Comparison of ENCODE assay signal across 7 cellular contexts in genomic region chr20:53611449-53611894, GRCh38. TPM values are rescaled to one million over a fixed set of nuclear protein-coding genes. Genes with fewer than 3 reads are reported as not detected.
DNase-seq lines count a peak whose midpoint lies in the region; ATAC-seq and TF ChIP-seq lines count a peak whose summit lies in the region.

No MANE protein-coding gene starts in this region.

- H3K4me1 ChIP-seq in cardiac muscle cell (ENCODE audit: low read depth) (peaks cover 12% of the 10 kb centered on the region), smooth muscle cell (ENCODE audit: low read depth) (peaks cover 39% of the 10 kb centered on the region)

- peak overlapping the region; percentile 72 for H3K9ac ChIP-seq in smooth muscle cell (ENCODE audit: low read depth)

- no peaks in the 10 kb centered on the region for H3K36me3 ChIP-seq in cardiac muscle cell
- no peaks in the 10 kb centered on the region for H3K36me3 ChIP-seq in smooth muscle cell (ENCODE audit: low read depth)
- no peaks in the 10 kb centered on the region for H3K36me3 ChIP-seq in WERI-Rb-1

- WGBS in smooth muscle cell (ENCODE audit: low lambda C conversion rate) = under 1% methylated on average over 8 of the region's 8 CpGs

- no peak for TF ChIP-seq CTCF in cardiac muscle cell (IDR thresholded peaks at IDR 0.05; ENCODE audit: low read depth, low read length)
- TF ChIP-seq CTCF in smooth muscle cell (IDR thresholded peaks at IDR 0.05; ENCODE audit: borderline replicate concordance, insufficient read depth, poor library complexity, severe bottlenecking) = no peak
- TF ChIP-seq CTCF in WERI-Rb-1 (IDR thresholded peaks at IDR 0.05; ENCODE audit: low read depth, low read length) = no peak

- H3K9me3 ChIP-seq in cardiac muscle cell (ENCODE audit: low read depth) = no peaks in the 10 kb centered on the region
- H3K9me3 ChIP-seq in smooth muscle cell (replicated peaks; ENCODE audit: low read depth) = no peaks in the 10 kb centered on the region
- no peaks in the 10 kb centered on the region for H3K9me3 ChIP-seq in WERI-Rb-1 (ENCODE audit: severe bottlenecking)

- H2AFZ ChIP-seq in smooth muscle cell (ENCODE audit: low read depth) = no peak overlapping the region

- H3K4me2 ChIP-seq in smooth muscle cell = peak overlapping the region; percentile 81

- no peaks in the 10 kb centered on the region for H3K27me3 ChIP-seq in cardiac muscle cell
- H3K27me3 ChIP-seq in smooth muscle cell (ENCODE audit: low read depth) = no peaks in the 10 kb centered on the region
- no peaks in the 10 kb centered on the region for H3K27me3 ChIP-seq in WERI-Rb-1 (ENCODE audit: insufficient read depth, low read depth, severe bottlenecking)

- H3K4me3 ChIP-seq in cardiac muscle cell = no peak overlapping the region
- no peak overlapping the region for H3K4me3 ChIP-seq in smooth muscle cell
- H3K4me3 ChIP-seq in WERI-Rb-1 (ENCODE audit: low read depth, low read length) = no peak overlapping the region

- H4K20me1 ChIP-seq in smooth muscle cell (ENCODE audit: low read depth) = no peaks in the 10 kb centered on the region

- H3K79me2 ChIP-seq in smooth muscle cell (ENCODE audit: low read depth) = no peaks in the 10 kb centered on the region

- ATAC-seq in HG02885 (IDR thresholded peaks at IDR 0.05; ENCODE audit: poor library complexity, unreplicated experiment) = peak; percentile 72

- H3K27ac ChIP-seq in cardiac muscle cell (peak overlapping the region; percentile 80), smooth muscle cell (ENCODE audit: low read depth) (peak overlapping the region; percentile 96), WERI-Rb-1 (no peak overlapping the region)

- DNase-seq in GM03348 (ENCODE audit: low spot score) (peak; percentile 86), SKM-1 treated with dmso at 0.1 percent for 144 hours (lab: John Stamatoyannopoulos, UW; ENCODE audit: unreplicated experiment) (peak; percentile 51), cardiac muscle cell (ENCODE audit: low read depth in 1 of 2, low spot score in 1 of 2) (peak; percentile 71 to 98), smooth muscle cell (lab: John Stamatoyannopoulos, UW; ENCODE audit: unreplicated experiment) (no peak), NCI-H526 treated with DMSO at 0.1 percent for 48 hours (lab: John Stamatoyannopoulos, UW) (no peak), WERI-Rb-1 (no peak)

- H3F3A ChIP-seq in smooth muscle cell (ENCODE audit: low read depth) = peaks cover 33% of the 10 kb centered on the region

RNA-seq across cellular contexts. Expression of gene ZNF217, which starts 17.8 kb away (rescaled TPM):
- total RNA-seq in cardiac muscle cell (16.7 and 26.3 TPM in 2 replicates), smooth muscle cell (42.2 and 42.9 TPM in 2 replicates)
- polyA plus RNA-seq in cardiac muscle cell (6.1 and 10.3 TPM in 2 replicates), smooth muscle cell (3.9 and 8.5 TPM in 2 replicates)

Comparison
In these comparisons a context has a peak if more than half of its experiments do, and no peak if none do; other contexts are left out.
1. DNase-seq: peak in GM03348 (single experiment), SKM-1 treated with dmso at 0.1 percent for 144 hours (single experiment) and cardiac muscle cell (2 of 2); none in smooth muscle cell (single experiment), NCI-H526 treated with DMSO at 0.1 percent for 48 hours (single experiment) and WERI-Rb-1 (single experiment).